ENCODE assay signal across 9 cellular contexts in genomic region chr3:122576174-122576940, GRCh38. TPM values are rescaled to one million over a fixed set of nuclear protein-coding genes. Genes with fewer than 3 reads are reported as not detected.
DNase-seq lines count a peak whose midpoint lies in the region; ATAC-seq and TF ChIP-seq lines count a peak whose summit lies in the region.
"Had no signal": no experiment of that assay in that cellular context is flagged by ENCODE, and none has a peak within 500 bp of the region (broad histone marks: within the 10 kb centered on the region; RNA-seq: fewer than 3 reads in every experiment).

No MANE protein-coding gene starts in this region.

- H3K36me3 Mint-ChIP-seq in CD8-positive, alpha-beta T cell = peaks cover 34% of the 10 kb centered on the region
- peaks cover 13 to 53% of the 10 kb centered on the region in 2 donors for H3K36me3 Mint-ChIP-seq in activated naive CD4-positive, alpha-beta T cell treated with anti-CD3 and anti-CD28 coated beads, Interleukin-2, amount 50 U/mL, for 72 hours
- H3K36me3 Mint-ChIP-seq in MCF 10A (ENCODE audit: insufficient read depth, unreplicated experiment) = peaks cover 18% of the 10 kb centered on the region

- TF ChIP-seq EP300 in ovary (IDR thresholded peaks at IDR 0.05) = no peak

- H3K36me3 ChIP-seq in CD8-positive, alpha-beta T cell (ENCODE audit: insufficient read depth, low read length) = peaks cover 2% of the 10 kb centered on the region
- peaks cover 4 to 16% (median 10%) of the 10 kb centered on the region in 3 donors for H3K36me3 ChIP-seq in esophagus squamous epithelium
- no peaks in the 10 kb centered on the region for H3K36me3 ChIP-seq in ovary

- peaks cover 2% of the 10 kb centered on the region for H3K9me3 Mint-ChIP-seq in CD8-positive, alpha-beta T cell
- H3K9me3 Mint-ChIP-seq in activated naive CD4-positive, alpha-beta T cell treated with anti-CD3 and anti-CD28 coated beads, Interleukin-2, amount 50 U/mL, for 72 hours = peaks cover 3 to 4% of the 10 kb centered on the region in 2 donors
- peaks cover 5% of the 10 kb centered on the region for H3K9me3 Mint-ChIP-seq in MCF 10A (ENCODE audit: unreplicated experiment)

- peaks cover 22% of the 10 kb centered on the region for H3K4me1 ChIP-seq in CD8-positive, alpha-beta T cell (ENCODE audit: insufficient read depth, low read length)
- H3K4me1 ChIP-seq in esophagus squamous epithelium (peaks cover 4 to 31% (median 13%) of the 10 kb centered on the region in 3 donors), ovary (ENCODE audit: insufficient read depth) (no peaks in the 10 kb centered on the region)

- no peak for DNase-seq in CD8-positive, alpha-beta T cell
- peak in 1 of 2 donors; percentile 48 for DNase-seq in activated naive CD4-positive, alpha-beta T cell treated with anti-CD3 and anti-CD28 coated beads, Interleukin-2, amount 50 U/mL, for 72 hours (ENCODE audit: low spot score in 2 of 2)
- DNase-seq in MCF 10A (ENCODE audit: unreplicated experiment) (no peak), dorsolateral prefrontal cortex (no peak), esophagus squamous epithelium (lab: John Stamatoyannopoulos, UW) (no peak), ovary (no peak)

- H3K27ac ChIP-seq in CD8-positive, alpha-beta T cell (ENCODE audit: low read depth, low read length) = no peak overlapping the region
- H3K27ac ChIP-seq in dorsolateral prefrontal cortex (no peak overlapping the region), esophagus squamous epithelium (no peak overlapping the region), ovary (no peak overlapping the region)
- H3K27ac ChIP-seq: neutrophil had no signal

- no peaks in the 10 kb centered on the region for H3K27me3 Mint-ChIP-seq in CD8-positive, alpha-beta T cell (ENCODE audit: low read depth)
- no peaks in the 10 kb centered on the region for H3K27me3 Mint-ChIP-seq in MCF 10A (ENCODE audit: insufficient read depth, unreplicated experiment)

- H3K4me1 Mint-ChIP-seq in CD8-positive, alpha-beta T cell (ENCODE audit: low read depth) = peaks cover 52% of the 10 kb centered on the region
- H3K4me1 Mint-ChIP-seq in MCF 10A (ENCODE audit: insufficient read depth, unreplicated experiment) = peaks cover 6% of the 10 kb centered on the region

- WGBS in esophagus squamous epithelium, 2 donors = 62 to 63% methylated on average over 8 of the region's 8 CpGs
- 68 to 77% (median 69%) methylated on average over 8 of the region's 8 CpGs for WGBS in ovary, 3 donors

- BruUV-seq in MCF 10A (replicated peaks; lab: Mats Ljungman, UMichigan) = no TSS peak

- peak overlapping the region; percentile 98 for H3K27ac Mint-ChIP-seq in CD8-positive, alpha-beta T cell
- H3K27ac Mint-ChIP-seq in activated naive CD4-positive, alpha-beta T cell treated with anti-CD3 and anti-CD28 coated beads, Interleukin-2, amount 50 U/mL, for 72 hours = peak overlapping the region; percentile 88 to 96
- H3K27ac Mint-ChIP-seq in MCF 10A (ENCODE audit: low read depth, unreplicated experiment) = no peak overlapping the region

- intact Hi-C loops in CD8-positive, alpha-beta T cell (cut with DNase I, micrococcal nuclease) = loop anchor here in 1 of 2 experiments (5.0 kb wide), 1 partner anchor 101 kb away; no protein-coding TSS in a partner anchor
- intact Hi-C loops in MCF 10A (cut with micrococcal nuclease) (no loop called here), dorsolateral prefrontal cortex (cut with DNase I) (no loop called here), esophagus squamous epithelium (cut with DNase I) (no loop called here), ovary (cut with DNase I) (no loop called here)

- H3K4me3 Mint-ChIP-seq in CD8-positive, alpha-beta T cell = peak overlapping the region; percentile 99
- H3K4me3 Mint-ChIP-seq in MCF 10A (ENCODE audit: unreplicated experiment) = no peak overlapping the region

- no peak for TF ChIP-seq CTCF in CD8-positive, alpha-beta T cell (IDR thresholded peaks at IDR 0.05)
- TF ChIP-seq CTCF in MCF 10A (IDR thresholded peaks at IDR 0.05; ENCODE audit: unreplicated experiment) (no peak), dorsolateral prefrontal cortex (IDR thresholded peaks at IDR 0.05 in 54 of 56, conservative IDR thresholded peaks at IDR 0.05 in 2 of 56; ENCODE audit: low read depth in 1 of 56, partially characterized antibody in 56 of 56) (no peak), esophagus squamous epithelium (IDR thresholded peaks at IDR 0.05) (no peak), ovary (IDR thresholded peaks at IDR 0.05) (no peak)

- no peaks in the 10 kb centered on the region for H3K27me3 ChIP-seq in CD8-positive, alpha-beta T cell (ENCODE audit: insufficient read depth, low read length)
- H3K27me3 ChIP-seq in dorsolateral prefrontal cortex = peaks cover 0 to 12% (median 0%) of the 10 kb centered on the region in 45 donors
- no peaks in the 10 kb centered on the region for H3K27me3 ChIP-seq in esophagus squamous epithelium
- H3K27me3 ChIP-seq in ovary = no peaks in the 10 kb centered on the region

- no peak overlapping the region for H3K4me3 ChIP-seq in CD8-positive, alpha-beta T cell (ENCODE audit: low read depth, low read length)
- H3K4me3 ChIP-seq in dorsolateral prefrontal cortex = no peak overlapping the region
- no peak overlapping the region for H3K4me3 ChIP-seq in esophagus squamous epithelium
- H3K4me3 ChIP-seq in ovary = no peak overlapping the region

- TF ChIP-seq POLR2A in esophagus squamous epithelium (IDR thresholded peaks at IDR 0.05) = no peak
- TF ChIP-seq POLR2A in ovary (IDR thresholded peaks at IDR 0.05) = no peak

- peaks cover 6% of the 10 kb centered on the region for H3K9me3 ChIP-seq in CD8-positive, alpha-beta T cell (ENCODE audit: low read length)
- H3K9me3 ChIP-seq in esophagus squamous epithelium (peaks cover 0 to under 1% (median 0%) of the 10 kb centered on the region in 3 donors), ovary (no peaks in the 10 kb centered on the region)
- H3K9me3 ChIP-seq: neutrophil had no signal

- no peak for ATAC-seq in CD8-positive, alpha-beta T cell
- peak; percentile 85 for ATAC-seq in GM19397 (IDR thresholded peaks at IDR 0.05; ENCODE audit: unreplicated experiment)
- ATAC-seq in HG03354 (IDR thresholded peaks at IDR 0.05; ENCODE audit: poor library complexity, severe bottlenecking, unreplicated experiment) = peak; percentile 88
- peak; percentile 88 to 92 for ATAC-seq in activated naive CD4-positive, alpha-beta T cell treated with anti-CD3 and anti-CD28 coated beads, Interleukin-2, amount 50 U/mL, for 72 hours

- POLR2A ChIA-PET in CD8-positive, alpha-beta T cell (lab: Charles Lee) = interaction anchor here (0.6 to 1.9 kb wide), 4 partner anchors 9 to 103 kb away, joined by 3 to 8 read pairs (median 4); partner anchors contain the start of genes DTX3L, PARP14 and PARP9
- POLR2A ChIA-PET in MCF 10A (lab: Yijun Ruan, JAX) = no interaction called here

- CTCF ChIA-PET in CD8-positive, alpha-beta T cell (lab: Charles Lee) = interaction anchor here (0.9 to 2.6 kb wide), 5 partner anchors 12 to 103 kb away, joined by 3 to 13 read pairs (median 4); partner anchors contain the start of genes DTX3L, PARP14 and PARP9
- CTCF ChIA-PET in MCF 10A (lab: Yijun Ruan, JAX) = interaction anchor here (0.7 kb wide), 2 partner anchors 50 to 107 kb away, joined by 3 read pairs; no protein-coding TSS in a partner anchor

RNA-seq across cellular contexts. Expression of gene PARP15, which starts 1.1 kb away (rescaled TPM):
- 10 to 100 TPM; 43.5 to 43.8 TPM for total RNA-seq in CD8-positive, alpha-beta T cell
- 10 to 100 TPM; 13.8 to 23.5 TPM for total RNA-seq in activated naive CD4-positive, alpha-beta T cell treated with anti-CD3 and anti-CD28 coated beads, Interleukin-2, amount 50 U/mL, for 72 hours
- total RNA-seq in MCF 10A (2022) (not detected in 2 replicates), dorsolateral prefrontal cortex (1 to 10 TPM in 11 of 120 experiments, under 1 TPM in 108, not detected in 1; 0.13 to 3.0 (median 0.57) TPM), esophagus squamous epithelium (1 to 10 TPM in 1 of 4 donors, under 1 TPM in 3; 0.08 to 2.3 (median 0.42) TPM), ovary (1 to 10 TPM in 1 of 7 donors, under 1 TPM in 6; 0.33 to 1.8 (median 0.46) TPM)
- polyA plus RNA-seq in ovary = 1 to 10 TPM in 1 of 2 donors, under 1 TPM in 1; 0.24 to 2.0 TPM

RNA-seq across cellular contexts. Expression of gene DTX3L, which starts 12.2 kb away (rescaled TPM):
- total RNA-seq in CD8-positive, alpha-beta T cell = 10 to 100 TPM; 14.1 to 14.3 TPM
- total RNA-seq in activated naive CD4-positive, alpha-beta T cell treated with anti-CD3 and anti-CD28 coated beads, Interleukin-2, amount 50 U/mL, for 72 hours = 10 to 100 TPM; 30.4 to 65.2 TPM
- total RNA-seq in MCF 10A (2022) = 19.0 and 19.1 TPM in 2 replicates
- total RNA-seq in dorsolateral prefrontal cortex = 10 to 100 TPM in 44 of 120 experiments, 1 to 10 TPM in 76; 2.9 to 28.9 (median 9.0) TPM
- total RNA-seq in esophagus squamous epithelium = 10 to 100 TPM; 17.8 to 25.8 (median 19.9) TPM
- total RNA-seq in ovary = 10 to 100 TPM; 11.0 to 34.0 (median 30.7) TPM
- 10 to 100 TPM in 1 of 2 donors, 1 to 10 TPM in 1; 9.8 to 23.3 TPM for polyA plus RNA-seq in ovary

RNA-seq across cellular contexts. Expression of gene PARP9, which starts 12.3 kb away (rescaled TPM):
- 10 to 100 TPM; 12.0 to 12.1 TPM for total RNA-seq in CD8-positive, alpha-beta T cell
- total RNA-seq in activated naive CD4-positive, alpha-beta T cell treated with anti-CD3 and anti-CD28 coated beads, Interleukin-2, amount 50 U/mL, for 72 hours = 10 to 100 TPM; 26.9 to 70.1 TPM
- total RNA-seq in MCF 10A (2022) = 6.3 and 11.9 TPM in 2 replicates
- total RNA-seq in dorsolateral prefrontal cortex = 10 to 100 TPM in 78 of 120 experiments, 1 to 10 TPM in 42; 4.7 to 38.4 (median 11.6) TPM
- 10 to 100 TPM; 16.6 to 50.0 (median 19.9) TPM for total RNA-seq in esophagus squamous epithelium
- 10 to 100 TPM; 15.6 to 30.1 (median 23.0) TPM for total RNA-seq in ovary
- polyA plus RNA-seq in ovary = 10 to 100 TPM; 14.4 to 46.2 TPM
